In the genomic region with DNA sequence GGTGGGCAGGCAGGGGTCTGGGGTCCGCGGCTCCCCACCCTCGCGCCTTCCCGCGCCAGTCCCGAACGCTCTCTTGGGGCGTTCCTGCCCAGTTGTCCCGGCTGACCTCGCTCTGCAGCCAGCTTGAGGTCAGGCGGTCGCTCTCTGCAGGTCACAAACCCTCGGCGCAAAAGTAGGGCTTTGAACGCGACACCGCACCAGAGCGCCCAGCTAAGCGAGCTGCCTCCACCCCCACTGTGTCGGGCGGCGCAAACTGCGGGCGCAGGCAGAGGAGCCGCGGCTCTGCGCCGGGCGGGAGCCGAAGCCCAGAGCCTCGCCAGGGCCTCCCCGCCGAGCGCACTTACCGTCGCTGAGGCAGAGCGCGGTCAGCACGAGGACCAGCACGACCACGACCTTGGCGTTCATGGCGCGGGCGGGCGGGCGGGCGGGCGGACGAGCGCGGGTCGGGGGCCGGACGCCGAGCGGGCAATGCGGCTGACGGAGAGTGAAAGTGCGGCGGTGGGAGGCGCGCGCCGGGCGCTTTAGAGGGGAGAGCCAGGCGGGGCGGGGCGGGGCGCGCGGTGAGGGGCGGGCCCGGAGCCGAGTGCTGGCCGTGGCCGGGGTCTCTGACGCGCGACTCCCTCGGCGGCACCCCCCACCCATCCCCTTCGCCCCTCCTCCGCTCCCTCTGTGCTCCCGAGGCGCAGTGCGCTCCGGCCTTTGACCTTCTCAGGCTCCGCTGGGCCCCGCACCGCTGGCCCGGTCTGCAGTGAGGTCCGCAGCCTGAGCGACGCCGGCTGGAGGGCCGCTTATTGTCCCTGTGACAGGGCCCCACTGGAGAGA, we compare ENCODE assay signal across 8 cellular contexts. TPM values are rescaled to one million over a fixed set of nuclear protein-coding genes. Genes with fewer than 3 reads are reported as not detected.
DNase-seq lines count a peak whose midpoint lies in the region; ATAC-seq and TF ChIP-seq lines count a peak whose summit lies in the region.

A gene (minus strand): TSS at position 497 of the 822 bp plus-strand sequence. CDS start 92 bp downstream, at position 405.

- ATAC-seq in natural killer cell (peak in 1 of 3 donors; percentile 15), mucosa of descending colon (peak; percentile 27), GM21825 (IDR thresholded peaks at IDR 0.05; ENCODE audit: unreplicated experiment) (no peak)
- ATAC-seq in natural killer cell treated with Interleukin-12 subunit alpha and Interleukin-12 subunit beta and Interleukin-15 and Interleukin-18, amount 100 ng/mL, for 72 hours = no peak

- H3K9me3 Mint-ChIP-seq in natural killer cell = no peaks in the 10 kb centered on the region
- no peaks in the 10 kb centered on the region for H3K9me3 Mint-ChIP-seq in natural killer cell treated with Interleukin-12 subunit alpha and Interleukin-12 subunit beta and Interleukin-15 and Interleukin-18, amount 100 ng/mL, for 72 hours

- no peaks in the 10 kb centered on the region for H3K36me3 Mint-ChIP-seq in natural killer cell
- no peaks in the 10 kb centered on the region for H3K36me3 Mint-ChIP-seq in natural killer cell treated with Interleukin-12 subunit alpha and Interleukin-12 subunit beta and Interleukin-15 and Interleukin-18, amount 100 ng/mL, for 72 hours

- H3K27me3 ChIP-seq in vagina = no peaks in the 10 kb centered on the region
- no peaks in the 10 kb centered on the region for H3K27me3 ChIP-seq in HAP-1 (ENCODE audit: low read depth)

- in situ Hi-C loops in HAP-1 (cut with MboI; ENCODE audit: low sequenced_read_pairs) = loop anchor here (10.0 kb wide), 1 partner anchor 710 kb away; no protein-coding TSS in a partner anchor

- H3K4me1 ChIP-seq in mucosa of descending colon (ENCODE audit: low read depth) (no peaks in the 10 kb centered on the region), vagina (peaks cover 28% of the 10 kb centered on the region), HAP-1 (no peaks in the 10 kb centered on the region)

- no peak for TF ChIP-seq CTCF in natural killer cell (IDR thresholded peaks at IDR 0.05)
- no peak for TF ChIP-seq CTCF in mucosa of descending colon (IDR thresholded peaks at IDR 0.05)
- no peak for TF ChIP-seq CTCF in vagina (IDR thresholded peaks at IDR 0.05)

- H3K27ac ChIP-seq in vagina = peak within 1 kb of the TSS; percentile 79

- intact Hi-C loops in natural killer cell (cut with micrococcal nuclease) (no loop called here), mucosa of descending colon (cut with DNase I, micrococcal nuclease) (loop anchor here (5.0 kb wide), 2 partner anchors 693 to 713 kb away; no protein-coding TSS in a partner anchor), vagina (cut with DNase I) (loop anchor here (5.0 to 10.0 kb wide), 3 partner anchors 73 to 713 kb away; no protein-coding TSS in a partner anchor)

- H3K27me3 Mint-ChIP-seq in natural killer cell (ENCODE audit: low read depth in 2 of 2) = peaks cover 26 to 38% of the 10 kb centered on the region in 2 donors
- H3K27me3 Mint-ChIP-seq in natural killer cell treated with Interleukin-12 subunit alpha and Interleukin-12 subunit beta and Interleukin-15 and Interleukin-18, amount 100 ng/mL, for 72 hours = peaks cover 14% of the 10 kb centered on the region in 2 donors

- H3K9me3 ChIP-seq in mucosa of descending colon = no peaks in the 10 kb centered on the region
- H3K9me3 ChIP-seq in vagina = no peaks in the 10 kb centered on the region
- H3K9me3 ChIP-seq in HAP-1 = no peaks in the 10 kb centered on the region

- TF ChIP-seq POLR2A in vagina (IDR thresholded peaks at IDR 0.05) = no peak

- H3K4me3 Mint-ChIP-seq in natural killer cell = peak within 1 kb of the TSS; percentile 61
- H3K4me3 Mint-ChIP-seq in natural killer cell treated with Interleukin-12 subunit alpha and Interleukin-12 subunit beta and Interleukin-15 and Interleukin-18, amount 100 ng/mL, for 72 hours = no peak within 1 kb of the TSS

- no peak within 1 kb of the TSS for H3K27ac Mint-ChIP-seq in natural killer cell
- no peak within 1 kb of the TSS for H3K27ac Mint-ChIP-seq in natural killer cell treated with Interleukin-12 subunit alpha and Interleukin-12 subunit beta and Interleukin-15 and Interleukin-18, amount 100 ng/mL, for 72 hours

- DNase-seq in natural killer cell (no peak), ecto neural progenitor cell (ENCODE audit: low spot score) (peak; percentile 73), mucosa of descending colon (peak in 2 of 3 donors; percentile 35 to 54), vagina (ENCODE audit: extremely low spot score in 2 of 2) (peak; percentile 80 to 81), germinal center (ENCODE audit: low spot score) (no peak), HAP-1 (ENCODE audit: low spot score in 2 of 2) (no peak)
- no peak for DNase-seq in natural killer cell treated with Interleukin-12 subunit alpha and Interleukin-12 subunit beta and Interleukin-15 and Interleukin-18, amount 100 ng/mL, for 72 hours (ENCODE audit: low spot score)

- H3K36me3 ChIP-seq in mucosa of descending colon (ENCODE audit: low read depth) = no peaks in the 10 kb centered on the region
- H3K36me3 ChIP-seq in vagina = no peaks in the 10 kb centered on the region
- H3K36me3 ChIP-seq in HAP-1 (replicated peaks) = no peaks in the 10 kb centered on the region

- peak within 1 kb of the TSS; percentile 21 for H3K4me3 ChIP-seq in mucosa of descending colon
- H3K4me3 ChIP-seq in vagina = peak within 1 kb of the TSS; percentile 86
- H3K4me3 ChIP-seq in HAP-1 = no peak within 1 kb of the TSS

- H3K4me1 Mint-ChIP-seq in natural killer cell = no peaks in the 10 kb centered on the region
- H3K4me1 Mint-ChIP-seq in natural killer cell treated with Interleukin-12 subunit alpha and Interleukin-12 subunit beta and Interleukin-15 and Interleukin-18, amount 100 ng/mL, for 72 hours (ENCODE audit: low read depth in 2 of 2) = no peaks in the 10 kb centered on the region

RNA-seq across cellular contexts. Expression of the gene that starts here (rescaled TPM):
- not detected for total RNA-seq in natural killer cell
- 1 to 10 TPM in 1 of 2 donors, not detected in 1; 2.0 TPM for total RNA-seq in natural killer cell treated with Interleukin-12 subunit alpha and Interleukin-12 subunit beta and Interleukin-15 and Interleukin-18, amount 100 ng/mL, for 72 hours
- total RNA-seq in mucosa of descending colon = 10 to 100 TPM; 17.1 to 97.8 (median 51.3) TPM
- total RNA-seq in vagina = 112 TPM

Comparison
In these comparisons a context has a peak if more than half of its experiments do, and no peak if none do; other contexts are left out.
1. RNA of the gene that starts here (total RNA-seq): 112 TPM in vagina (single experiment) and 17.1 to 97.8 TPM in mucosa of descending colon; 2.0 TPM in natural killer cell treated with Interleukin-12 subunit alpha and Interleukin-12 subunit beta and Interleukin-15 and Interleukin-18, amount 100 ng/mL, for 72 hours and not detected in natural killer cell; every median in the first group is over 4 times any median in the second.
2. DNase-seq: peak in ecto neural progenitor cell (single experiment), mucosa of descending colon (2 of 3) and vagina (2 of 2); none in natural killer cell (single experiment), natural killer cell treated with Interleukin-12 subunit alpha and Interleukin-12 subunit beta and Interleukin-15 and Interleukin-18, amount 100 ng/mL, for 72 hours (single experiment), germinal center (single experiment) and HAP-1 (0 of 2).